ENCODE assay signal across 23 cellular contexts in the genomic region with DNA sequence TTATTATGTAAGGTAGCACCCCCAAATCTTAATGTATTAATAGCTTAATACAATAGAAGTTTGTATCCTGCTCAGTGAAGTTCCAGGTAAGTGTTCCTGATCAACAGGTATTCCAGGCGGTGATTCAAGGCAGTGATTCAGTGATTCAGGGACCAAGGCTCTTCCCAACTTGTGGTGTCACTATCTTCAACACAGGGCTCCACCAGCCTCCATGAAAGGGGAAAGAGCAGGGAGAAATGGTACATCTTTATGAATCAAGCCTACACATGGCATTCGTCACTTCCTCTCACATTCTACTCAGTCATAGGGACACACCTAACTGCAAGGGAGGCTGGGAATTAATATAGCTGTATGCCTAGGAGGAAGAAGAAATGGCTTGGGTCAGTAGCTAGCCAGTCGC. TPM values are rescaled to one million over a fixed set of nuclear protein-coding genes. Genes with fewer than 3 reads are reported as not detected.
A peak's percentile ranks its signal among the peaks of the same experiment; 100 is the strongest.
DNase-seq lines count a peak whose midpoint lies in the region; ATAC-seq, FAIRE-seq and TF ChIP-seq lines count a peak whose summit lies in the region.
"Had no signal": no experiment of that assay in that cellular context is flagged by ENCODE, and none has a peak within 500 bp of the region (broad histone marks: within the 10 kb centered on the region; RNA-seq: fewer than 3 reads in every experiment).

No MANE protein-coding gene starts in this region.

- TF ChIP-seq CTCF in HEK293 (tag by site-specific recombination; IDR thresholded peaks at IDR 0.05) (no peak), bronchial epithelial cell (IDR thresholded peaks at IDR 0.05; ENCODE audit: insufficient read depth, low read length, severe bottlenecking) (no peak), heart right ventricle (IDR thresholded peaks at IDR 0.05) (no peak)

- WGBS in heart right ventricle, 2 donors, result 87 to 90% methylated on average over 3 of the region's 3 CpGs

- no peak for ATAC-seq in heart right ventricle

- H3K9me3 ChIP-seq in HEK293 (ENCODE audit: control insufficient read depth, insufficient read depth, low read depth, low read length), result no peaks in the 10 kb centered on the region
- H3K9me3 ChIP-seq in heart right ventricle, result no peaks in the 10 kb centered on the region

- CTCF ChIA-PET in HEK293 (lab: Yijun Ruan, JAX), result no interaction called here

- H3K27me3 ChIP-seq in bronchial epithelial cell (ENCODE audit: control insufficient read depth, insufficient read depth, low read length) (peaks cover 5% of the 10 kb centered on the region), heart right ventricle (peaks cover 4 to 61% (median 37%) of the 10 kb centered on the region in 7 donors)

- H3K4me3 ChIP-seq in HEK293 (ENCODE audit: low read depth, low read length) (no peak overlapping the region), bronchial epithelial cell (ENCODE audit: low read depth, low read length) (no peak overlapping the region), heart right ventricle (no peak overlapping the region)

- H3K4me1 ChIP-seq in HEK293 (ENCODE audit: control insufficient read depth, insufficient read depth, low read length) (no peaks in the 10 kb centered on the region), heart right ventricle (peaks cover 0 to 17% (median 5%) of the 10 kb centered on the region in 9 donors)

- DNase-seq in bronchial epithelial cell (ENCODE audit: low read depth), result peak; percentile 70
- peak; percentile 30 for DNase-seq in kidney tubule cell (ENCODE audit: low spot score)
- DNase-seq in NCI-H345 treated with DMSO at 0.1 percent for 48 hours (lab: John Stamatoyannopoulos, UW; ENCODE audit: unreplicated experiment), result no peak
- no peak for DNase-seq in cerebellum (ENCODE audit: low spot score)
- no peak for DNase-seq in heart right ventricle
- DNase-seq in cerebellar nuclear complex (lab: John Stamatoyannopoulos, UW), result no peak
- DNase-seq: Calu3; DMS79 treated with DMSO at 0.1 percent for 48 hours; HCEC 1CT; NCI-H1105; NCI-H1436 treated with DMSO at 0.1 percent for 48 hours; NCI-H187 treated with DMSO at 0.1 percent for 48 hours; NCI-H2171 treated with DMSO at 0.1 percent for 48 hours; NCI-H446 treated with DMSO at 0.1 percent for 48 hours; NCI-H526; NK-92 treated with Interleukin-12 subunit alpha and Interleukin-12 subunit beta, amount 100 ng/mL, for 24 hours; SHP77 had no signal

- POLR2A ChIA-PET in HEK293 (lab: Yijun Ruan, JAX), result no interaction called here

- FAIRE-seq in bronchial epithelial cell (lab: Jason Lieb, UNC), result peak; percentile 23
- FAIRE-seq: GM19239, H1 had no signal

- H3K27ac ChIP-seq in HEK293 (ENCODE audit: extremely low read depth, low read depth, low read length) (no peak overlapping the region), heart right ventricle (no peak overlapping the region)
- H3K27ac ChIP-seq: C4-2B, RWPE1 had no signal

- H3K36me3 ChIP-seq in HEK293 (ENCODE audit: control insufficient read depth in 2 of 2, insufficient read depth in 1 of 2, low read length in 2 of 2), result no peaks in the 10 kb centered on the region
- no peaks in the 10 kb centered on the region for H3K36me3 ChIP-seq in bronchial epithelial cell (ENCODE audit: control insufficient read depth, insufficient read depth, low read length)
- H3K36me3 ChIP-seq in heart right ventricle, result no peaks in the 10 kb centered on the region

- intact Hi-C loops in heart right ventricle (cut with DNase I), result no loop called here

TF ChIP-seq in HEK293, 187 proteins besides CTCF, POLR2A, EP300 and RAD21:
- TF ChIP-seq ZNF175 (tag by site-specific recombination; IDR thresholded peaks at IDR 0.05), result no peak
- peak; percentile 83 for TF ChIP-seq SCRT2 (tag by site-specific recombination; IDR thresholded peaks at IDR 0.05)
- 0 out of 2 replicates have a peak, but pooled peaks have one; percentile 15 for TF ChIP-seq SCRT1 (tag by site-specific recombination; IDR thresholded peaks at IDR 0.05; ENCODE audit: borderline replicate concordance)
- TF ChIP-seq, protein P1, sequence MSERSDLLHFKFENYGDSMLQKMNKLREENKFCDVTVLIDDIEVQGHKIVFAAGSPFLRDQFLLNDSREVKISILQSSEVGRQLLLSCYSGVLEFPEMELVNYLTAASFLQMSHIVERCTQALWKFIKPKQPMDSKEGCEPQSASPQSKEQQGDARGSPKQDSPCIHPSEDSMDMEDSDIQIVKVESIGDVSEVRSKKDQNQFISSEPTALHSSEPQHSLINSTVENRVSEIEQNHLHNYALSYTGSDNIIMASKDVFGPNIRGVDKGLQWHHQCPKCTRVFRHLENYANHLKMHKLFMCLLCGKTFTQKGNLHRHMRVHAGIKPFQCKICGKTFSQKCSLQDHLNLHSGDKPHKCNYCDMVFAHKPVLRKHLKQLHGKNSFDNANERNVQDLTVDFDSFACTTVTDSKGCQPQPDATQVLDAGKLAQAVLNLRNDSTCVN (tag by site-specific recombination; optimal IDR thresholded peaks at IDR 0.05), result no peak
- no peak for TF ChIP-seq ZNF670 (tag by site-specific recombination; IDR thresholded peaks at IDR 0.05; ENCODE audit: low read depth)

RNA-seq across cellular contexts. Expression of a gene that starts 5.1 kb away (rescaled TPM):
- total RNA-seq in bronchial epithelial cell, result under 0.01 and 0.26 TPM in 2 replicates
- 10.2 TPM for total RNA-seq in cerebellum
- 1 to 10 TPM in 1 of 10 donors, under 1 TPM in 9; 0.05 to 1.0 (median 0.24) TPM for total RNA-seq in heart right ventricle
- polyA plus RNA-seq in heart right ventricle, result under 1 TPM; 0.09 to 0.59 TPM
- total RNA-seq: B cell had no signal

Comparison
In these comparisons a context has a peak if more than half of its experiments do, and no peak if none do; other contexts are left out.
1. DNase-seq: peak in bronchial epithelial cell (single experiment) and kidney tubule cell (single experiment); none in NCI-H345 treated with DMSO at 0.1 percent for 48 hours (single experiment), cerebellum (single experiment), heart right ventricle (0 of 2) and cerebellar nuclear complex (0 of 2).